ENCODE assay signal across 15 cellular contexts in the genomic region with DNA sequence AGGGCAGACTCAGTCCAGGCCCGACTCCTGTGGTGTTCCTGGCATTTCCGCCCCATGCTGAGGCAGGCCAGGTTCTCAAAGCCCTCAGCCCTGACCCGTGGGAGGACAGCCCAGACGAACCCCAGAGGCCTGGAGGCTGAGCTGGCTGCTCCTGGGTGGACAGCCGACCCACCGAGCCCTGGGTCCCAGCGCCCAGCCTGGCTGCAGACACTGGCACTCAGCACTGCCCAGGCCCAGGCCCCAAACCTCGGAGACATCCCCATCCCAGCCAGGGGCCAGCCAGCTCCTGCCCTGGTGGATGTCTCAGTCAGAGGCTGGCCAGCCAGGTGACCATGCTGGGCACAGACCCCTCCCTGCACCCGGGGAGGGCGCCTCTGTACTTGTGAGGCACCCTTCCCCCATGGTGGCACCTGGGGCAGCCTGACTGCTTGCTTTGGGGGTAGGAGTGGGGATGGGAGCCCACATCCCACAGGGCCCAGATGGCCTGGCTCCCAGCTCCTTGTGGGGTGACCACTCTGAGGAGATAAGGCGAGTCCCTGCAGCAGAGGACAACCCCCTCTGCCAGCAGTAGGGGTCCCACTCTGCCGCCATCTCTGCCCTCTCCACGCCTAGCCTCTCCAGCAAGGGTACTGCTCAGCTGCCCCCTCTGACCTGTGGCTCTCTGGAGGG. TPM values are rescaled to one million over a fixed set of nuclear protein-coding genes. Genes with fewer than 3 reads are reported as not detected.
A peak's percentile ranks its signal among the peaks of the same experiment; 100 is the strongest.
DNase-seq lines count a peak whose midpoint lies in the region; ATAC-seq and TF ChIP-seq lines count a peak whose summit lies in the region.
"Had no signal": no experiment of that assay in that cellular context is flagged by ENCODE, and none has a peak within 500 bp of the region (broad histone marks: within the 10 kb centered on the region; RNA-seq: fewer than 3 reads in every experiment).

No MANE protein-coding gene starts in this region.

- intact Hi-C loops in lower lobe of right lung (cut with DNase I), result no loop called here

- H3K36me3 ChIP-seq in lower lobe of right lung, result no peaks in the 10 kb centered on the region

- H3K27me3 Mint-ChIP-seq in type B pancreatic cell, result peaks cover 13% of the 10 kb centered on the region
- peaks cover 14 to 36% of the 10 kb centered on the region in 2 donors for H3K27me3 Mint-ChIP-seq in effector memory CD8-positive, alpha-beta T cell

- no peaks in the 10 kb centered on the region for H3K9me3 Mint-ChIP-seq in type B pancreatic cell
- no peaks in the 10 kb centered on the region for H3K9me3 Mint-ChIP-seq in effector memory CD8-positive, alpha-beta T cell

- H3K9me3 ChIP-seq in lower lobe of right lung, result no peaks in the 10 kb centered on the region

- no peak for TF ChIP-seq CTCF in GM12865 (IDR thresholded peaks at IDR 0.05; ENCODE audit: insufficient read depth, low read depth, low read length, missing control alignments)
- no peak for TF ChIP-seq CTCF in lower lobe of right lung (IDR thresholded peaks at IDR 0.05)
- TF ChIP-seq CTCF in type B pancreatic cell (conservative IDR thresholded peaks at IDR 0.05), result no peak

- no peaks in the 10 kb centered on the region for H3K36me3 Mint-ChIP-seq in type B pancreatic cell
- H3K36me3 Mint-ChIP-seq in effector memory CD8-positive, alpha-beta T cell (ENCODE audit: insufficient read depth), result no peaks in the 10 kb centered on the region

- H3K4me1 Mint-ChIP-seq in type B pancreatic cell (ENCODE audit: unreplicated experiment), result no peaks in the 10 kb centered on the region
- no peaks in the 10 kb centered on the region for H3K4me1 Mint-ChIP-seq in effector memory CD8-positive, alpha-beta T cell (ENCODE audit: low read depth in 2 of 2)

- H3K27ac Mint-ChIP-seq in type B pancreatic cell, result no peak overlapping the region
- H3K27ac Mint-ChIP-seq in effector memory CD8-positive, alpha-beta T cell, result no peak overlapping the region
- H3K27ac Mint-ChIP-seq: nephron progenitor cell had no signal

- no peaks in the 10 kb centered on the region for H3K4me1 ChIP-seq in lower lobe of right lung

- peak overlapping the region; percentile 32 for H3K4me3 ChIP-seq in GM12865 (ENCODE audit: low read depth, low read length)
- no peak overlapping the region for H3K4me3 ChIP-seq in lower lobe of right lung
- H3K4me3 ChIP-seq: PC-9 had no signal

- DNase-seq in GM12865 (ENCODE audit: low read depth), result no peak
- peak; percentile 61 for DNase-seq in RPMI8226
- DNase-seq in lower lobe of right lung, result peak; percentile 43
- DNase-seq in type B pancreatic cell (ENCODE audit: extremely low spot score, unreplicated experiment), result no peak
- DNase-seq in effector memory CD8-positive, alpha-beta T cell, result no peak
- DNase-seq in COLO829 (ENCODE audit: low spot score), result no peak
- no peak for DNase-seq in mucosa of gallbladder (ENCODE audit: low spot score)
- DNase-seq: activated CD4-positive, alpha-beta T cell treated with anti-CD3 and anti-CD28 coated beads, Interleukin-2, amount 50 U/mL, for 48 hours; activated effector memory CD4-positive, alpha-beta T cell treated with anti-CD3 and anti-CD28 coated beads, Interleukin-2, amount 50 U/mL, for 16 hours; NCI-H2227 treated with DMSO at 0.1 percent for 48 hours; nephron progenitor cell; PC-9 had no signal

- no peak overlapping the region for H3K27ac ChIP-seq in lower lobe of right lung
- H3K27ac ChIP-seq: PC-9 had no signal

- ATAC-seq in HG02852 (IDR thresholded peaks at IDR 0.05; ENCODE audit: unreplicated experiment) (peak; percentile 4), lower lobe of right lung (no peak)
- ATAC-seq in effector memory CD8-positive, alpha-beta T cell (replicated peaks), result no peak

- H3K27me3 ChIP-seq in lower lobe of right lung (ENCODE audit: low read depth), result peaks cover 5% of the 10 kb centered on the region

- H3K4me3 Mint-ChIP-seq in type B pancreatic cell, result no peak overlapping the region
- H3K4me3 Mint-ChIP-seq in effector memory CD8-positive, alpha-beta T cell, result no peak overlapping the region
- H3K4me3 Mint-ChIP-seq: nephron progenitor cell had no signal

RNA-seq across cellular contexts. Expression of a gene that starts 1.4 kb away (rescaled TPM):
- total RNA-seq in lower lobe of right lung (1.2 TPM), type B pancreatic cell (ENCODE audit: low replicate concordance) (0.17 TPM in 2 replicates), mucosa of gallbladder (16.7 TPM)
- total RNA-seq: bronchial epithelial cell, glomerular endothelial cell, PC-9 had no signal

RNA-seq across cellular contexts. Expression of a gene that starts 52.1 kb away (rescaled TPM):
- total RNA-seq in lower lobe of right lung (10.8 TPM), type B pancreatic cell (ENCODE audit: low replicate concordance) (1.1 and 2.0 TPM in 2 replicates), mucosa of gallbladder (16.0 TPM)

RNA-seq across cellular contexts. Expression of a gene that starts 59.5 kb away (rescaled TPM):
- total RNA-seq in lower lobe of right lung (10.5 TPM), type B pancreatic cell (ENCODE audit: low replicate concordance) (16.2 and 18.8 TPM in 2 replicates), mucosa of gallbladder (17.3 TPM)

Comparison
In these comparisons a context has a peak if more than half of its experiments do, and no peak if none do; other contexts are left out.
1. DNase-seq: peak in RPMI8226 (single experiment) and lower lobe of right lung (single experiment); none in GM12865 (single experiment), type B pancreatic cell (single experiment), effector memory CD8-positive, alpha-beta T cell (0 of 3), COLO829 (single experiment) and mucosa of gallbladder (single experiment).